Comparison of ENCODE assay signal across 2 cellular contexts in the genomic region with DNA sequence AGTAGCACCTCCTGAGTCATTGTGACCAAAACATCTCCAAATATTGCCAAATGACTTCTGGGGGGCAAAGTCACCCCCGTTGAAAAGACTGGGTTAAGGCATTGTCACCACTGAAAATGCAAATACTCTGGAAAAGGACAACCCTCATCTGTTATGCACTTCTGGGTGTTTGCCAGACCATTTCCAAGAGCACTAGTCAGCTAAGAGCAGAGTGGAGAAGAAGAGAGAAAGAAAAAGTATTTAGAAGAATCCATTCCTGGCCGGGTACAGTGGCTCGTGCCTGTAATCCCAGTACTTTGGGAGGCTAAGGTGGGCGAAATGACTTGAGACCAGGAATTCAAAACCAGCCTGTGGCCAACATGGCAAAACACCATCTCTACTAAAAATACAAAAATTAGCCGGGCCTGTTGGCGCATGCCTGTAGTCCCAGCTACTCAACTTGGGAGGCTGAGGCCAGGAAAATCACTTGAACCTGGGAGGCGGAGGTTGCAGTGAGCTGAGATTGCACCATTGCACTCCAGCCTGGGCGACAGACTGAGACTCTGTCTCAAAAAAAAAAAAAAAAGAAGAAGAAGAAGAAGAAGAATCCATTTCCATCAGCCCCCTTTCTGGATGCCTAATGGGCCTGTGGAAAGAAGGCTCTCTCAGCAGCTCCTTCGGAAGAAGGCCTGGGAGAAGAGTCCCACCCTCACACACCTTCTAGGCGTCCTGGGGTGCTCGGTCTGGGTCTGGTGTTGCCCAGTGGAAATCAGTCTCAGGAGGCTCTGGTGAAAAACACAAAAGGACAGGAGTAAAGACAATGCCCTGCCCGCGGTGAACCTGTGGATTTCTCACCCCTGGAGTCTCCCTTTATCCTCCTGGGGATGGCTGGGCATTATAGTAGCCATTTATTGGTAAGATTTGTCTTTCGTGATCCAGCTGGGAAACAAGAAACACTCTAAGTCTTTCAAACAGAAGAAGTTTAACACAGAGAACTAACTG.
TF ChIP-seq lines count a peak whose summit lies in the region.

No MANE protein-coding gene starts in this region.

TF ChIP-seq in GM23338, 12 proteins besides CTCF, POLR2A, EP300 and RAD21 (continues in another document):
- TF ChIP-seq STAT1 (IDR thresholded peaks at IDR 0.05; ENCODE audit: unreplicated experiment) = no peak
- no peak for TF ChIP-seq EZH2phosphoT487 (IDR thresholded peaks at IDR 0.05; ENCODE audit: unreplicated experiment)
- TF ChIP-seq POLR2AphosphoS5 (IDR thresholded peaks at IDR 0.05; ENCODE audit: low read depth) = no peak
- TF ChIP-seq, protein P1, sequence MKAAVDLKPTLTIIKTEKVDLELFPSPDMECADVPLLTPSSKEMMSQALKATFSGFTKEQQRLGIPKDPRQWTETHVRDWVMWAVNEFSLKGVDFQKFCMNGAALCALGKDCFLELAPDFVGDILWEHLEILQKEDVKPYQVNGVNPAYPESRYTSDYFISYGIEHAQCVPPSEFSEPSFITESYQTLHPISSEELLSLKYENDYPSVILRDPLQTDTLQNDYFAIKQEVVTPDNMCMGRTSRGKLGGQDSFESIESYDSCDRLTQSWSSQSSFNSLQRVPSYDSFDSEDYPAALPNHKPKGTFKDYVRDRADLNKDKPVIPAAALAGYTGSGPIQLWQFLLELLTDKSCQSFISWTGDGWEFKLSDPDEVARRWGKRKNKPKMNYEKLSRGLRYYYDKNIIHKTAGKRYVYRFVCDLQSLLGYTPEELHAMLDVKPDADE (IDR thresholded peaks at IDR 0.05) = no peak
- no peak for TF ChIP-seq CREB1 (CRISPR knock-in tag; IDR thresholded peaks at IDR 0.05; ENCODE audit: low read depth)
- no peak for TF ChIP-seq NANOG (IDR thresholded peaks at IDR 0.05; ENCODE audit: borderline replicate concordance)
- TF ChIP-seq ZNF114 (CRISPR knock-in tag; IDR thresholded peaks at IDR 0.05) = no peak
- TF ChIP-seq, protein P2, sequence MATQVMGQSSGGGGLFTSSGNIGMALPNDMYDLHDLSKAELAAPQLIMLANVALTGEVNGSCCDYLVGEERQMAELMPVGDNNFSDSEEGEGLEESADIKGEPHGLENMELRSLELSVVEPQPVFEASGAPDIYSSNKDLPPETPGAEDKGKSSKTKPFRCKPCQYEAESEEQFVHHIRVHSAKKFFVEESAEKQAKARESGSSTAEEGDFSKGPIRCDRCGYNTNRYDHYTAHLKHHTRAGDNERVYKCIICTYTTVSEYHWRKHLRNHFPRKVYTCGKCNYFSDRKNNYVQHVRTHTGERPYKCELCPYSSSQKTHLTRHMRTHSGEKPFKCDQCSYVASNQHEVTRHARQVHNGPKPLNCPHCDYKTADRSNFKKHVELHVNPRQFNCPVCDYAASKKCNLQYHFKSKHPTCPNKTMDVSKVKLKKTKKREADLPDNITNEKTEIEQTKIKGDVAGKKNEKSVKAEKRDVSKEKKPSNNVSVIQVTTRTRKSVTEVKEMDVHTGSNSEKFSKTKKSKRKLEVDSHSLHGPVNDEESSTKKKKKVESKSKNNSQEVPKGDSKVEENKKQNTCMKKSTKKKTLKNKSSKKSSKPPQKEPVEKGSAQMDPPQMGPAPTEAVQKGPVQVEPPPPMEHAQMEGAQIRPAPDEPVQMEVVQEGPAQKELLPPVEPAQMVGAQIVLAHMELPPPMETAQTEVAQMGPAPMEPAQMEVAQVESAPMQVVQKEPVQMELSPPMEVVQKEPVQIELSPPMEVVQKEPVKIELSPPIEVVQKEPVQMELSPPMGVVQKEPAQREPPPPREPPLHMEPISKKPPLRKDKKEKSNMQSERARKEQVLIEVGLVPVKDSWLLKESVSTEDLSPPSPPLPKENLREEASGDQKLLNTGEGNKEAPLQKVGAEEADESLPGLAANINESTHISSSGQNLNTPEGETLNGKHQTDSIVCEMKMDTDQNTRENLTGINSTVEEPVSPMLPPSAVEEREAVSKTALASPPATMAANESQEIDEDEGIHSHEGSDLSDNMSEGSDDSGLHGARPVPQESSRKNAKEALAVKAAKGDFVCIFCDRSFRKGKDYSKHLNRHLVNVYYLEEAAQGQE (IDR thresholded peaks at IDR 0.05; ENCODE audit: unreplicated experiment) = no peak

TF ChIP-seq in SK-N-SH treated with all-trans-retinoic acid at 6 μM for 48 hours, 23 proteins besides CTCF, POLR2A, EP300 and RAD21:
- TF ChIP-seq BACH2 (CRISPR knock-in tag; IDR thresholded peaks at IDR 0.05; ENCODE audit: borderline replicate concordance) (no peak), ZC3H10 (CRISPR knock-in tag; IDR thresholded peaks at IDR 0.05) (no peak), ARNTL (CRISPR knock-in tag; IDR thresholded peaks at IDR 0.05; ENCODE audit: borderline replicate concordance, low read depth) (no peak), TCF4 (CRISPR knock-in tag; IDR thresholded peaks at IDR 0.05; ENCODE audit: borderline replicate concordance) (no peak), GLIS3 (CRISPR knock-in tag; IDR thresholded peaks at IDR 0.05) (no peak), ZNF565 (CRISPR knock-in tag; conservative IDR thresholded peaks at IDR 0.05; ENCODE audit: low read depth) (no peak), ZFP3 (CRISPR knock-in tag; IDR thresholded peaks at IDR 0.05) (no peak), OSR1 (CRISPR knock-in tag; IDR thresholded peaks at IDR 0.05) (no peak), ISL1 (CRISPR knock-in tag; IDR thresholded peaks at IDR 0.05) (no peak), SNAI2 (CRISPR knock-in tag; IDR thresholded peaks at IDR 0.05) (no peak), CSDC2 (CRISPR knock-in tag; IDR thresholded peaks at IDR 0.05) (no peak), ZNF70 (CRISPR knock-in tag; IDR thresholded peaks at IDR 0.05) (no peak), ESRRG (CRISPR knock-in tag; IDR thresholded peaks at IDR 0.05) (no peak), PPARA (CRISPR knock-in tag; IDR thresholded peaks at IDR 0.05; ENCODE audit: borderline replicate concordance) (no peak), RARB (CRISPR knock-in tag; IDR thresholded peaks at IDR 0.05) (no peak), ZFP30 (CRISPR knock-in tag; IDR thresholded peaks at IDR 0.05) (no peak)
- TF ChIP-seq, protein P3, sequence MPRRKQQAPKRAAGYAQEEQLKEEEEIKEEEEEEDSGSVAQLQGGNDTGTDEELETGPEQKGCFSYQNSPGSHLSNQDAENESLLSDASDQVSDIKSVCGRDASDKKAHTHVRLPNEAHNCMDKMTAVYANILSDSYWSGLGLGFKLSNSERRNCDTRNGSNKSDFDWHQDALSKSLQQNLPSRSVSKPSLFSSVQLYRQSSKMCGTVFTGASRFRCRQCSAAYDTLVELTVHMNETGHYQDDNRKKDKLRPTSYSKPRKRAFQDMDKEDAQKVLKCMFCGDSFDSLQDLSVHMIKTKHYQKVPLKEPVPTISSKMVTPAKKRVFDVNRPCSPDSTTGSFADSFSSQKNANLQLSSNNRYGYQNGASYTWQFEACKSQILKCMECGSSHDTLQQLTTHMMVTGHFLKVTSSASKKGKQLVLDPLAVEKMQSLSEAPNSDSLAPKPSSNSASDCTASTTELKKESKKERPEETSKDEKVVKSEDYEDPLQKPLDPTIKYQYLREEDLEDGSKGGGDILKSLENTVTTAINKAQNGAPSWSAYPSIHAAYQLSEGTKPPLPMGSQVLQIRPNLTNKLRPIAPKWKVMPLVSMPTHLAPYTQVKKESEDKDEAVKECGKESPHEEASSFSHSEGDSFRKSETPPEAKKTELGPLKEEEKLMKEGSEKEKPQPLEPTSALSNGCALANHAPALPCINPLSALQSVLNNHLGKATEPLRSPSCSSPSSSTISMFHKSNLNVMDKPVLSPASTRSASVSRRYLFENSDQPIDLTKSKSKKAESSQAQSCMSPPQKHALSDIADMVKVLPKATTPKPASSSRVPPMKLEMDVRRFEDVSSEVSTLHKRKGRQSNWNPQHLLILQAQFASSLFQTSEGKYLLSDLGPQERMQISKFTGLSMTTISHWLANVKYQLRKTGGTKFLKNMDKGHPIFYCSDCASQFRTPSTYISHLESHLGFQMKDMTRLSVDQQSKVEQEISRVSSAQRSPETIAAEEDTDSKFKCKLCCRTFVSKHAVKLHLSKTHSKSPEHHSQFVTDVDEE (CRISPR knock-in tag; IDR thresholded peaks at IDR 0.05) = no peak
- TF ChIP-seq, protein P4, sequence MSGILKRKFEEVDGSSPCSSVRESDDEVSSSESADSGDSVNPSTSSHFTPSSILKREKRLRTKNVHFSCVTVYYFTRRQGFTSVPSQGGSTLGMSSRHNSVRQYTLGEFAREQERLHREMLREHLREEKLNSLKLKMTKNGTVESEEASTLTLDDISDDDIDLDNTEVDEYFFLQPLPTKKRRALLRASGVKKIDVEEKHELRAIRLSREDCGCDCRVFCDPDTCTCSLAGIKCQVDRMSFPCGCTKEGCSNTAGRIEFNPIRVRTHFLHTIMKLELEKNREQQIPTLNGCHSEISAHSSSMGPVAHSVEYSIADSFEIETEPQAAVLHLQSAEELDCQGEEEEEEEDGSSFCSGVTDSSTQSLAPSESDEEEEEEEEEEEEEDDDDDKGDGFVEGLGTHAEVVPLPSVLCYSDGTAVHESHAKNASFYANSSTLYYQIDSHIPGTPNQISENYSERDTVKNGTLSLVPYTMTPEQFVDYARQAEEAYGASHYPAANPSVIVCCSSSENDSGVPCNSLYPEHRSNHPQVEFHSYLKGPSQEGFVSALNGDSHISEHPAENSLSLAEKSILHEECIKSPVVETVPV (CRISPR knock-in tag; IDR thresholded peaks at IDR 0.05) = no peak
- TF ChIP-seq, protein P5, sequence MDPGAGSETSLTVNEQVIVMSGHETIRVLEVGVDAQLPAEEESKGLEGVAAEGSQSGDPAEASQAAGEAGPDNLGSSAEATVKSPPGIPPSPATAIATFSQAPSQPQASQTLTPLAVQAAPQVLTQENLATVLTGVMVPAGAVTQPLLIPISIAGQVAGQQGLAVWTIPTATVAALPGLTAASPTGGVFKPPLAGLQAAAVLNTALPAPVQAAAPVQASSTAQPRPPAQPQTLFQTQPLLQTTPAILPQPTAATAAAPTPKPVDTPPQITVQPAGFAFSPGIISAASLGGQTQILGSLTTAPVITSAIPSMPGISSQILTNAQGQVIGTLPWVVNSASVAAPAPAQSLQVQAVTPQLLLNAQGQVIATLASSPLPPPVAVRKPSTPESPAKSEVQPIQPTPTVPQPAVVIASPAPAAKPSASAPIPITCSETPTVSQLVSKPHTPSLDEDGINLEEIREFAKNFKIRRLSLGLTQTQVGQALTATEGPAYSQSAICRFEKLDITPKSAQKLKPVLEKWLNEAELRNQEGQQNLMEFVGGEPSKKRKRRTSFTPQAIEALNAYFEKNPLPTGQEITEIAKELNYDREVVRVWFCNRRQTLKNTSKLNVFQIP (CRISPR knock-in tag; IDR thresholded peaks at IDR 0.05; ENCODE audit: borderline replicate concordance, low read depth) = no peak
